1 cellular context compared by ENCODE assay signal in genomic region chr1:21381354-21381753, GRCh38.
A peak's percentile ranks its signal among the peaks of the same experiment; 100 is the strongest.
TF ChIP-seq lines count a peak whose summit lies in the region.

No MANE protein-coding gene starts in this region.

TF ChIP-seq in K562, 482 proteins besides CTCF, POLR2A, EP300 and RAD21 (continued from another document):
- TF ChIP-seq E2F1 (CRISPR knock-in tag; IDR thresholded peaks at IDR 0.05): no peak
- no peak for TF ChIP-seq SREBF2 (CRISPR knock-in tag; IDR thresholded peaks at IDR 0.05)
- TF ChIP-seq SOX6 (IDR thresholded peaks at IDR 0.05): no peak
- TF ChIP-seq OTX1 (CRISPR knock-in tag; IDR thresholded peaks at IDR 0.05): no peak
- TF ChIP-seq CHD2 (IDR thresholded peaks at IDR 0.05; ENCODE audit: low read depth, low read length): no peak
- no peak for TF ChIP-seq NR2F6 (CRISPR knock-in tag; IDR thresholded peaks at IDR 0.05)
- TF ChIP-seq TAF9B (IDR thresholded peaks at IDR 0.05; ENCODE audit: partially characterized antibody): no peak
- TF ChIP-seq PML (IDR thresholded peaks at IDR 0.05; ENCODE audit: low read length): no peak
- TF ChIP-seq ZBTB5 (IDR thresholded peaks at IDR 0.05): no peak
- TF ChIP-seq SMAD1 (IDR thresholded peaks at IDR 0.05; ENCODE audit: low read depth, low read length, partially characterized antibody): no peak
- no peak for TF ChIP-seq HLTF (IDR thresholded peaks at IDR 0.05)
- TF ChIP-seq KDM1A (IDR thresholded peaks at IDR 0.05): no peak
- peak; percentile 83 for TF ChIP-seq USF1 (CRISPR knock-in tag; IDR thresholded peaks at IDR 0.05)
